25 cellular contexts compared by ENCODE assay signal in genomic region chr9:18536554-18536953, GRCh38.
DNase-seq lines count a peak whose midpoint lies in the region; ATAC-seq, FAIRE-seq and TF ChIP-seq lines count a peak whose summit lies in the region.
"Had no signal": no experiment of that assay in that cellular context is flagged by ENCODE, and none has a peak within 500 bp of the region (broad histone marks: within the 10 kb centered on the region; RNA-seq: fewer than 3 reads in every experiment).

No MANE protein-coding gene starts in this region.

- TF ChIP-seq CTCF in epithelial cell of esophagus (IDR thresholded peaks at IDR 0.05; ENCODE audit: insufficient read depth, low read depth, low read length, missing control alignments) (no peak), lower lobe of right lung (IDR thresholded peaks at IDR 0.05) (no peak)

- TF ChIP-seq POLR2A in H54 (IDR thresholded peaks at IDR 0.05; ENCODE audit: low read depth, low read length), result no peak

- no peak overlapping the region for H3K4me3 Mint-ChIP-seq in stimulated activated naive B cell treated with anti-CD40 and anti-IgM and Interleukin-4, amounts not matched to agents 10 μg/mL and 1 μg/mL and 100 μg/mL, for 72 hours
- H3K4me3 Mint-ChIP-seq: B cell; CD4-positive, alpha-beta T cell; CD8-positive, alpha-beta T cell had no signal

- H3K4me1 ChIP-seq in iPS-18a (ENCODE audit: control insufficient read depth, low read depth, low read length), result peaks cover 9% of the 10 kb centered on the region
- no peaks in the 10 kb centered on the region for H3K4me1 ChIP-seq in lower lobe of right lung
- H3K4me1 ChIP-seq: BLaER1 treated with 17β-estradiol and CSF1 and Interleukin-3, amounts not matched to agents 10 nM and 100 nM; Caco-2 had no signal

- H3K36me3 ChIP-seq in iPS-18a (ENCODE audit: control insufficient read depth, low read depth, low read length), result no peaks in the 10 kb centered on the region
- no peaks in the 10 kb centered on the region for H3K36me3 ChIP-seq in lower lobe of right lung

- H3K9me3 ChIP-seq in iPS-18a (ENCODE audit: control insufficient read depth, low read depth, low read length) (peaks cover 21% of the 10 kb centered on the region), lower lobe of right lung (peaks cover 14% of the 10 kb centered on the region)
- H3K9me3 ChIP-seq: Caco-2 had no signal

- no peaks in the 10 kb centered on the region for H3K27me3 Mint-ChIP-seq in stimulated activated naive B cell treated with anti-CD40 and anti-IgM and Interleukin-4, amounts not matched to agents 10 μg/mL and 1 μg/mL and 100 μg/mL, for 72 hours
- H3K27me3 Mint-ChIP-seq: B cell; CD4-positive, alpha-beta T cell had no signal

- H3K27ac Mint-ChIP-seq in stimulated activated naive B cell treated with anti-CD40 and anti-IgM and Interleukin-4, amounts not matched to agents 10 μg/mL and 1 μg/mL and 100 μg/mL, for 72 hours, result no peak overlapping the region
- H3K27ac Mint-ChIP-seq: B cell; CD4-positive, alpha-beta T cell; CD8-positive, alpha-beta T cell had no signal

- H3K4me1 Mint-ChIP-seq in stimulated activated naive B cell treated with anti-CD40 and anti-IgM and Interleukin-4, amounts not matched to agents 10 μg/mL and 1 μg/mL and 100 μg/mL, for 72 hours, result no peaks in the 10 kb centered on the region
- H3K4me1 Mint-ChIP-seq: B cell had no signal

- no peaks in the 10 kb centered on the region for H3K36me3 Mint-ChIP-seq in stimulated activated naive B cell treated with anti-CD40 and anti-IgM and Interleukin-4, amounts not matched to agents 10 μg/mL and 1 μg/mL and 100 μg/mL, for 72 hours
- H3K36me3 Mint-ChIP-seq: CD8-positive, alpha-beta T cell had no signal

- peak; percentile 45 to 52 for ATAC-seq in lower lobe of right lung
- no peak for ATAC-seq in activated CD4-positive, CD25-positive, alpha-beta regulatory T cell treated with anti-CD3 and anti-CD28 coated beads, Interleukin-2, amount 50 U/mL, for 24 hours
- ATAC-seq in stimulated activated naive B cell treated with anti-CD40 and anti-IgM and Interleukin-4, amounts not matched to agents 10 μg/mL and 1 μg/mL and 100 μg/mL, for 72 hours (replicated peaks), result no peak
- ATAC-seq: CD8-positive, alpha-beta T cell; GM12878 had no signal

- peak overlapping the region; percentile 16 for H3K27ac ChIP-seq in iPS-18a (ENCODE audit: low read length)
- no peak overlapping the region for H3K27ac ChIP-seq in lower lobe of right lung
- H3K27ac ChIP-seq: BLaER1 treated with 17β-estradiol and CSF1 and Interleukin-3, amounts not matched to agents 10 nM and 100 nM; C4-2B had no signal

- FAIRE-seq in H54 (lab: Jason Lieb, UNC), result peak; percentile 74
- no peak for FAIRE-seq in GM19239 (lab: Jason Lieb, UNC)
- FAIRE-seq: A204.1, D721Med, G401.6, GM12878, GM12892, GM18507 had no signal

- intact Hi-C loops in lower lobe of right lung (cut with DNase I), result no loop called here

- DNase-seq in H54 (ENCODE audit: insufficient read length, low spot score), result no peak
- DNase-seq in epithelial cell of esophagus (ENCODE audit: low read depth), result peak; percentile 54
- no peak for DNase-seq in lower lobe of right lung
- no peak for DNase-seq in GM19239 (ENCODE audit: insufficient read length, low spot score)
- DNase-seq in ACHN, result no peak
- DNase-seq in stimulated activated naive B cell treated with anti-CD40 and anti-IgM and Interleukin-4, amounts not matched to agents 10 μg/mL and 1 μg/mL and 100 μg/mL, for 72 hours, result no peak
- DNase-seq: 8988T; AML-193; Caco-2; Calu3; CD4-positive, alpha-beta T cell; CD8-positive, alpha-beta T cell; DMS79 treated with DMSO at 0.1 percent for 48 hours; GF-D8 had no signal

- no peak overlapping the region for H3K4me3 ChIP-seq in epithelial cell of esophagus (ENCODE audit: low read length)
- H3K4me3 ChIP-seq in iPS-18a (ENCODE audit: low read length), result no peak overlapping the region
- no peak overlapping the region for H3K4me3 ChIP-seq in lower lobe of right lung
- H3K4me3 ChIP-seq: BLaER1 treated with 17β-estradiol and CSF1 and Interleukin-3, amounts not matched to agents 10 nM and 100 nM; GM12878 had no signal

- H3K9ac ChIP-seq in iPS-18a (ENCODE audit: low read length), result no peak overlapping the region
- H3K9ac ChIP-seq: BLaER1 treated with 17β-estradiol and CSF1 and Interleukin-3, amounts not matched to agents 10 nM and 100 nM had no signal

- in situ Hi-C loops in ACHN (cut with HindIII; ENCODE audit: low pct_ligation_motif_present, low pct_unique_long_range_greater_than_20kb, low sequenced_read_pairs), result no loop called here

- H3K27me3 ChIP-seq in iPS-18a (ENCODE audit: control insufficient read depth, insufficient read depth, low read length) (no peaks in the 10 kb centered on the region), lower lobe of right lung (ENCODE audit: low read depth) (no peaks in the 10 kb centered on the region)
- H3K27me3 ChIP-seq: BLaER1 treated with 17β-estradiol and CSF1 and Interleukin-3, amounts not matched to agents 10 nM and 100 nM had no signal

- H3K9me3 Mint-ChIP-seq in stimulated activated naive B cell treated with anti-CD40 and anti-IgM and Interleukin-4, amounts not matched to agents 10 μg/mL and 1 μg/mL and 100 μg/mL, for 72 hours, result peaks cover 19 to 20% of the 10 kb centered on the region in 2 donors

Comparison
In these comparisons a context has a peak if more than half of its experiments do, and no peak if none do; other contexts are left out.
1. ATAC-seq: peak in lower lobe of right lung (2 of 2); none in activated CD4-positive, CD25-positive, alpha-beta regulatory T cell treated with anti-CD3 and anti-CD28 coated beads, Interleukin-2, amount 50 U/mL, for 24 hours (0 of 2) and stimulated activated naive B cell treated with anti-CD40 and anti-IgM and Interleukin-4, amounts not matched to agents 10 μg/mL and 1 μg/mL and 100 μg/mL, for 72 hours (0 of 2).